Comparison of ENCODE assay signal across 26 cellular contexts in genomic region chr14:87732562-87732961, GRCh38.
"Had no signal": no experiment of that assay in that cellular context is flagged by ENCODE, and none has a peak within 500 bp of the region (broad histone marks: within the 10 kb centered on the region; RNA-seq: fewer than 3 reads in every experiment).

No MANE protein-coding gene starts in this region.

- H3K4me1 ChIP-seq: esophagus muscularis mucosa, foreskin keratinocyte, heart right ventricle, right lobe of liver, upper lobe of left lung had no signal

- H3K9me3 Mint-ChIP-seq: activated CD4-positive, alpha-beta T cell treated with anti-CD3 and anti-CD28 coated beads, Interleukin-2, amount 10 ng/mL, durations not matched to agents 7 days and 5 days; activated naive CD8-positive, alpha-beta T cell treated with anti-CD3 and anti-CD28 coated beads, Interleukin-2, amount 10 ng/mL, durations not matched to agents 7 days and 5 days; activated T-cell treated with anti-CD3 and anti-CD28 coated beads, Interleukin-2, amount 50 U/mL, for 24 hours had no signal

- H3K4me1 Mint-ChIP-seq: activated CD4-positive, alpha-beta memory T cell treated with anti-CD3 and anti-CD28 coated beads, Interleukin-2, amount 10 ng/mL, durations not matched to agents 7 days and 5 days; activated CD4-positive, alpha-beta T cell treated with anti-CD3 and anti-CD28 coated beads, Interleukin-2, amount 10 ng/mL, durations not matched to agents 7 days and 5 days; activated naive CD4-positive, alpha-beta T cell treated with anti-CD3 and anti-CD28 coated beads, Interleukin-2, amount 10 ng/mL, durations not matched to agents 7 days and 5 days; activated naive CD8-positive, alpha-beta T cell treated with anti-CD3 and anti-CD28 coated beads, Interleukin-2, amount 10 ng/mL, durations not matched to agents 7 days and 5 days; naive thymus-derived CD4-positive, alpha-beta T cell; WTC11 had no signal

- H3K9me3 ChIP-seq: esophagus muscularis mucosa, heart right ventricle, ovary, right lobe of liver, thoracic aorta, upper lobe of left lung had no signal

- H3K36me3 Mint-ChIP-seq: activated naive CD4-positive, alpha-beta T cell treated with anti-CD3 and anti-CD28 coated beads, Interleukin-2, amount 10 ng/mL, durations not matched to agents 7 days and 5 days; activated naive CD8-positive, alpha-beta T cell treated with anti-CD3 and anti-CD28 coated beads, Interleukin-2, amount 10 ng/mL, durations not matched to agents 7 days and 5 days; naive thymus-derived CD4-positive, alpha-beta T cell had no signal

- H3K27me3 ChIP-seq: brain microvascular endothelial cell, esophagus muscularis mucosa, foreskin keratinocyte, heart right ventricle, ovary, right lobe of liver, upper lobe of left lung had no signal

- DNase-seq: activated CD4-positive, alpha-beta memory T cell treated with anti-CD3 and anti-CD28 coated beads, Interleukin-2, amount 10 ng/mL, durations not matched to agents 7 days and 5 days; activated CD4-positive, alpha-beta T cell treated with anti-CD3 and anti-CD28 coated beads for 1 hour; activated CD4-positive, alpha-beta T cell treated with anti-CD3 and anti-CD28 coated beads, Interleukin-2, amount 10 ng/mL, durations not matched to agents 7 days and 5 days; activated CD8-positive, alpha-beta memory T cell treated with anti-CD3 and anti-CD28 coated beads, Interleukin-2, amount 50 U/mL, for 48 hours; activated gamma-delta T cell; activated naive CD4-positive, alpha-beta T cell treated with anti-CD3 and anti-CD28 coated beads, Interleukin-2, amount 10 ng/mL, durations not matched to agents 7 days and 5 days; activated naive CD8-positive, alpha-beta T cell treated with anti-CD3 and anti-CD28 coated beads, Interleukin-2, amount 10 ng/mL, durations not matched to agents 7 days and 5 days; activated T-cell treated with anti-CD3 and anti-CD28 coated beads, Interleukin-2, amount 50 U/mL, for 24 hours; brain microvascular endothelial cell; caudate nucleus; cortex of kidney; effector CD4-positive, alpha-beta T cell; foreskin keratinocyte; heart right ventricle; midbrain; naive thymus-derived CD4-positive, alpha-beta T cell; ovary; right lobe of liver; stimulated activated CD4-positive, alpha-beta T cell treated with anti-CD3 and anti-CD28 coated beads, Interleukin-2, amount 100 ng/mL, for 48 hours; stimulated activated naive CD8-positive, alpha-beta T cell treated with anti-CD3 and anti-CD28 coated beads, Interleukin-15, Interleukin-2, amounts not matched to agents 100 U/mL and 50 U/mL, for 24 hours; T1000 had no signal

- H3K4me3 ChIP-seq: esophagus muscularis mucosa, heart right ventricle, ovary, right lobe of liver, thoracic aorta, upper lobe of left lung had no signal

- H3K27me3 Mint-ChIP-seq: activated CD4-positive, alpha-beta memory T cell treated with anti-CD3 and anti-CD28 coated beads, Interleukin-2, amount 10 ng/mL, durations not matched to agents 7 days and 5 days; activated CD4-positive, alpha-beta T cell treated with anti-CD3 and anti-CD28 coated beads, Interleukin-2, amount 10 ng/mL, durations not matched to agents 7 days and 5 days; activated naive CD4-positive, alpha-beta T cell treated with anti-CD3 and anti-CD28 coated beads, Interleukin-2, amount 10 ng/mL, durations not matched to agents 7 days and 5 days; activated naive CD8-positive, alpha-beta T cell treated with anti-CD3 and anti-CD28 coated beads, Interleukin-2, amount 10 ng/mL, durations not matched to agents 7 days and 5 days; progenitor cell of endocrine pancreas had no signal

- H3K27ac Mint-ChIP-seq: activated CD4-positive, alpha-beta memory T cell treated with anti-CD3 and anti-CD28 coated beads, Interleukin-2, amount 10 ng/mL, durations not matched to agents 7 days and 5 days; activated CD4-positive, alpha-beta T cell treated with anti-CD3 and anti-CD28 coated beads, Interleukin-2, amount 10 ng/mL, durations not matched to agents 7 days and 5 days; activated naive CD4-positive, alpha-beta T cell treated with anti-CD3 and anti-CD28 coated beads, Interleukin-2, amount 10 ng/mL, durations not matched to agents 7 days and 5 days; activated naive CD8-positive, alpha-beta T cell treated with anti-CD3 and anti-CD28 coated beads, Interleukin-2, amount 10 ng/mL, durations not matched to agents 7 days and 5 days; activated T-cell treated with anti-CD3 and anti-CD28 coated beads, Interleukin-2, amount 50 U/mL, for 24 hours; naive thymus-derived CD4-positive, alpha-beta T cell; progenitor cell of endocrine pancreas; WTC11 had no signal

- H3K4me3 Mint-ChIP-seq: activated CD4-positive, alpha-beta memory T cell treated with anti-CD3 and anti-CD28 coated beads, Interleukin-2, amount 10 ng/mL, durations not matched to agents 7 days and 5 days; activated CD4-positive, alpha-beta T cell treated with anti-CD3 and anti-CD28 coated beads, Interleukin-2, amount 10 ng/mL, durations not matched to agents 7 days and 5 days; activated naive CD4-positive, alpha-beta T cell treated with anti-CD3 and anti-CD28 coated beads, Interleukin-2, amount 10 ng/mL, durations not matched to agents 7 days and 5 days; activated naive CD8-positive, alpha-beta T cell treated with anti-CD3 and anti-CD28 coated beads, Interleukin-2, amount 10 ng/mL, durations not matched to agents 7 days and 5 days; activated T-cell treated with anti-CD3 and anti-CD28 coated beads, Interleukin-2, amount 50 U/mL, for 24 hours; naive thymus-derived CD4-positive, alpha-beta T cell; WTC11 had no signal

- H3K27ac ChIP-seq: brain microvascular endothelial cell, esophagus muscularis mucosa, foreskin keratinocyte, heart right ventricle, ovary, right lobe of liver, thoracic aorta, upper lobe of left lung had no signal

- H3K36me3 ChIP-seq: brain microvascular endothelial cell, esophagus muscularis mucosa, heart right ventricle, ovary, right lobe of liver, thoracic aorta, upper lobe of left lung had no signal
